In the genomic region with DNA sequence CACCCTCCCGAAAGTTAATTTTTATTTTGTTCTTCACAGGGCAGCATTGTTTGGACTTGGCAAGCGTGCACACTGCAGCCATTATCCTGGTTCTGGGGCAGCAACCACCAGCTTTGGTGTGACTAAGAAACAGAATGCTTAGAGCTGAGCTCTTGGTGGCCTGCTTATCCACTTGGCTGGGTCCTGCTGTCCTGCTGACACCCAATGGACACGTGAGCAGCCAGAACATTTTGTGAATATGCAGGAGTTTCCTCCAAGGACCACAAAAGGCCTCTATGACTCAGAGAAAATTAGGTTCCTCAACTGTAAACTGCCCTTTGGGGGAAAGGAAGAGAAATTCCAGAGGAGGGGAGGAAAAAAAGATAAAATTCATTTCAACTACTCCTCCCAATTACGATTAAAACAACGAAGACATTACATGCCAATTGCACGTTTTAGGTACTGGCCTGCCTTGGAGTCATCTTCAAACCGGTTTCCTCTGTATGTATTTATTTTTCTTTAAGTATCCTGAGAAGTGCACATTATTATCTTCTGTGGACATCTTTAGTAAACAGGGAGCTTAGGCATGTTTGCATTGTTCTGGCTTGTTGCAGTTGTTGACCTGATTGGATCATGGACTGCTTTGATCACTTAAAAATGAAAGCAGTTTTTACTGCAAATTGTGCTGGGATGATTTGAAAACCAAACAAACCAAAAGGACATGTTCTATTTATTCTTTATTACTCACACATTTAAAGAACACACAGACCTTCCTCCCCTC, we compare ENCODE assay signal across 9 cellular contexts.
DNase-seq lines count a peak whose midpoint lies in the region; FAIRE-seq and TF ChIP-seq lines count a peak whose summit lies in the region.
"Had no signal": no experiment of that assay in that cellular context is flagged by ENCODE, and none has a peak within 500 bp of the region (broad histone marks: within the 10 kb centered on the region; RNA-seq: fewer than 3 reads in every experiment).

No MANE protein-coding gene starts in this region.

- no peak overlapping the region for H3K4me3 Mint-ChIP-seq in progenitor cell of endocrine pancreas (ENCODE audit: low read depth)
- H3K4me3 Mint-ChIP-seq: T-helper 1 cell treated with Interleukin-12 subunit alpha and Interleukin-12 subunit beta and Interleukin-4 antibody, amounts not matched to agents 30 μg/mL and 1 μg/mL, for 36 hours had no signal

- DNase-seq in GM03348 (ENCODE audit: low spot score) (peak; percentile 16), RCC 7860 (ENCODE audit: low spot score) (peak; percentile 72), fibroblast of villous mesenchyme (ENCODE audit: low read depth) (peak; percentile 74), trophoblast cell (peak; percentile 15 to 50), dermis blood vessel endothelial cell (no peak), progenitor cell of endocrine pancreas (ENCODE audit: low spot score, unreplicated experiment) (no peak), ascending aorta (ENCODE audit: low spot score in 2 of 2) (no peak)
- DNase-seq in activated naive CD4-positive, alpha-beta T cell treated with Interleukin-2 at 50 U/mL for 16 hours = no peak

- no peak overlapping the region for H3K9ac ChIP-seq in trophoblast cell (ENCODE audit: low read length)

- no peak overlapping the region for H3K23ac ChIP-seq in trophoblast cell (ENCODE audit: low read length)

- H3K4me3 ChIP-seq in fibroblast of villous mesenchyme (ENCODE audit: low read depth, low read length) (no peak overlapping the region), trophoblast cell (ENCODE audit: low read depth, low read length) (no peak overlapping the region), ascending aorta (no peak overlapping the region)

- intact Hi-C loops in ascending aorta (cut with DNase I) = no loop called here

- H3K27me3 ChIP-seq in trophoblast cell (ENCODE audit: insufficient read depth, low read length) (no peaks in the 10 kb centered on the region), ascending aorta (no peaks in the 10 kb centered on the region)

- no CpG with 5 or more reads among the region's 7 CpGs for WGBS in trophoblast cell (ENCODE audit: extremely low coverage, insufficient coverage, insufficient read length)

- H3K79me1 ChIP-seq in trophoblast cell (ENCODE audit: low read length) = peaks cover 1% of the 10 kb centered on the region

- no peak overlapping the region for H4K12ac ChIP-seq in trophoblast cell (ENCODE audit: low read depth, low read length)

- no peak overlapping the region for H2BK5ac ChIP-seq in trophoblast cell (ENCODE audit: low read depth, low read length, poor library complexity)

- H3K27ac Mint-ChIP-seq in progenitor cell of endocrine pancreas = no peak overlapping the region
- H3K27ac Mint-ChIP-seq: T-helper 1 cell treated with Interleukin-12 subunit alpha and Interleukin-12 subunit beta and Interleukin-4 antibody, amounts not matched to agents 30 μg/mL and 1 μg/mL, for 36 hours had no signal

- TF ChIP-seq CTCF in fibroblast of villous mesenchyme (IDR thresholded peaks at IDR 0.05; ENCODE audit: insufficient read depth, low read depth, low read length) (no peak), progenitor cell of endocrine pancreas (IDR thresholded peaks at IDR 0.05; ENCODE audit: unreplicated experiment) (no peak), ascending aorta (IDR thresholded peaks at IDR 0.05) (no peak)

- H2BK120ac ChIP-seq in trophoblast cell (ENCODE audit: insufficient read depth, low read length, poor library complexity) = no peak overlapping the region

- H3K4ac ChIP-seq in trophoblast cell (ENCODE audit: low read depth, low read length) = no peak overlapping the region

- no peaks in the 10 kb centered on the region for H3K9me3 ChIP-seq in trophoblast cell (ENCODE audit: insufficient read depth, low read depth, low read length)
- no peaks in the 10 kb centered on the region for H3K9me3 ChIP-seq in ascending aorta

- H2AFZ ChIP-seq in trophoblast cell (ENCODE audit: insufficient read depth, low read length, poor library complexity) = no peak overlapping the region

- FAIRE-seq in RCC 7860 (lab: Jason Lieb, UNC) = peak; percentile 78

- no peak overlapping the region for H3K18ac ChIP-seq in trophoblast cell (ENCODE audit: low read length)

- H2BK12ac ChIP-seq in trophoblast cell (ENCODE audit: low read length) = no peak overlapping the region

- H3K79me2 ChIP-seq in trophoblast cell (ENCODE audit: control insufficient read depth, insufficient read depth, low read length, poor library complexity) = no peaks in the 10 kb centered on the region

- peaks cover 40% of the 10 kb centered on the region for H3K27me3 Mint-ChIP-seq in progenitor cell of endocrine pancreas

- H3K36me3 Mint-ChIP-seq in progenitor cell of endocrine pancreas (ENCODE audit: insufficient read depth) = peaks cover 4% of the 10 kb centered on the region

- peak overlapping the region; percentile 6 for H3K4me2 ChIP-seq in trophoblast cell (ENCODE audit: low read length)

- no peak overlapping the region for H2AK5ac ChIP-seq in trophoblast cell (ENCODE audit: low read length)

- peaks cover 25% of the 10 kb centered on the region for H3K4me1 Mint-ChIP-seq in progenitor cell of endocrine pancreas (ENCODE audit: low read depth)

- H3K9me3 Mint-ChIP-seq in progenitor cell of endocrine pancreas (ENCODE audit: low read depth) = peaks cover 8% of the 10 kb centered on the region

- peak overlapping the region; percentile 80 for H3K27ac ChIP-seq in trophoblast cell (ENCODE audit: low read depth, low read length)
- no peak overlapping the region for H3K27ac ChIP-seq in ascending aorta

- no peak overlapping the region for H3K14ac ChIP-seq in trophoblast cell (ENCODE audit: low read length)

- H3K36me3 ChIP-seq in trophoblast cell (ENCODE audit: control insufficient read depth in 1 of 2, insufficient read depth in 2 of 2, low read length in 2 of 2) (no peaks in the 10 kb centered on the region), ascending aorta (no peaks in the 10 kb centered on the region)

- peaks cover 0 to 2% of the 10 kb centered on the region in 2 experiments for H3K4me1 ChIP-seq in trophoblast cell (ENCODE audit: control insufficient read depth in 1 of 2, insufficient read depth in 2 of 2, low read length in 2 of 2)
- H3K4me1 ChIP-seq in ascending aorta = no peaks in the 10 kb centered on the region

- H4K8ac ChIP-seq in trophoblast cell (ENCODE audit: low read depth, low read length) = no peak overlapping the region

- H4K91ac ChIP-seq in trophoblast cell (ENCODE audit: low read depth, low read length) = no peak overlapping the region

Comparison
In these comparisons a context has a peak if more than half of its experiments do, and no peak if none do; other contexts are left out.
1. DNase-seq: peak in GM03348 (single experiment), RCC 7860 (single experiment), fibroblast of villous mesenchyme (single experiment) and trophoblast cell (2 of 2); none in dermis blood vessel endothelial cell (single experiment), progenitor cell of endocrine pancreas (single experiment), activated naive CD4-positive, alpha-beta T cell treated with Interleukin-2 at 50 U/mL for 16 hours (single experiment) and ascending aorta (0 of 2).